ENCODE assay signal across 1 cellular context in the genomic region with DNA sequence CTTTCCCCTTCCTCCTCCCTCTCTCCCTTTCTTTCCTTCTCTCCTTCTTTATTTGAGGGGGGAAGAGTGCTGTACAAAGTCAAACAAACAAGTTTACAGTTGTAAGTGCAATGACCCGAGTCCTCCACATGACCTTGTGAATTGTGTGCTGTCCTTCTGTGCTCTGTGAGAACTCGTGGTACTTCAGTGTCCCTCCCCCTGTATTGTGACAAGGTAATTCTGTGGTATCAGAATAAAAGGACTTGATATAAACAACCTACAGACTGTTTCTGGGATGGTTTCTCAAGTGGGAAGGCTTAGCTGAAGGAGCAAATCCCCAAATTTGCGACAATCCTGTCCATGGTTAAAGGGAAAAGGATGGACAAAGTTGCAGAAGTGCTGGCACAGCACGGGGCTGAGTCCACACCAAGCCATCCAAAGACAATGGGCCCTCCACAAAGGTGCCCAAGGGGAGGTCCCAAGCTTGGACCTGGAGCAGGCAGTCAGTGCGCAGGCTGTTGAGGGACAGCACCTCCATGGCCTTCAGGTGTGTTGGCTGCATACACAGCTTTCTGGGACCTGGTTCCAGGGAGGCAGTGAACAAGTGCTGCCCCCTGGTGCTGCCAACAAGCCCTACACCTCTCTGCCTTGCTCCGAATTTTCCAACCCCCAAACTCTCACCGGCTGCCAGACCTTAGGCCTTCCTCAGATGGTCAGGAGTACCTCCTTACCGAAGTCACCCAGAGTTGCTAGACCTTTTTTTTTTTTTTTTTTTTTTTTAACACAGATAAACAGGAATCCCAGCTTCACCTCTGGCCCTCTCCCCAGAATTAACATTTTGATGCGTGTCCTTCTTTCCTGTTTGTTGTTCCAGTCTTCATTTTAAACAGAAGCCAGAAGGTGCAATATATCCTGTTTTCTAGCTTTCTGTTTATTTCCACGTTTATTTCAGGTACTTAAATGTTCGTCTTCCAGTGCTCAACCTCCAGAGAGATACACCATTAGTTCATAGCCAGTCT.
TF ChIP-seq lines count a peak whose summit lies in the region.

No MANE protein-coding gene starts in this region.

TF ChIP-seq in HepG2, 621 proteins besides CTCF, POLR2A, EP300 and RAD21 (continued from another document and continues in another):
- TF ChIP-seq ZNF503 (CRISPR knock-in tag; IDR thresholded peaks at IDR 0.05) (no peak), HNF4G (IDR thresholded peaks at IDR 0.05; ENCODE audit: borderline replicate concordance, low read depth, low read length) (no peak), HNF4G (CRISPR knock-in tag; IDR thresholded peaks at IDR 0.05; ENCODE audit: borderline replicate concordance, low read depth) (no peak), NCOA2 (CRISPR knock-in tag; IDR thresholded peaks at IDR 0.05) (peak; percentile 77), ZKSCAN8 (CRISPR knock-in tag; IDR thresholded peaks at IDR 0.05; ENCODE audit: borderline replicate concordance) (no peak), ZNF281 (CRISPR knock-in tag; IDR thresholded peaks at IDR 0.05; ENCODE audit: borderline replicate concordance) (peak; percentile 51; the same call in 1 of the 2 replicates), ZNF296 (CRISPR knock-in tag; conservative IDR thresholded peaks at IDR 0.05) (no peak), GABPB1 (CRISPR knock-in tag; IDR thresholded peaks at IDR 0.05) (no peak; the same call in 1 of the 2 replicates), ZNF7 (CRISPR knock-in tag; IDR thresholded peaks at IDR 0.05) (no peak), MTF1 (CRISPR knock-in tag; IDR thresholded peaks at IDR 0.05) (no peak), BRCA1 (CRISPR knock-in tag; IDR thresholded peaks at IDR 0.05) (peak; percentile 62; the same call in 1 of the 2 replicates), ZNF784 (CRISPR knock-in tag; IDR thresholded peaks at IDR 0.05; ENCODE audit: borderline replicate concordance) (no peak), CHD2 (IDR thresholded peaks at IDR 0.05; ENCODE audit: low read depth, low read length) (no peak), ZNF773 (CRISPR knock-in tag; IDR thresholded peaks at IDR 0.05; ENCODE audit: borderline replicate concordance) (no peak), SSRP1 (CRISPR knock-in tag; IDR thresholded peaks at IDR 0.05) (no peak), RNF2 (conservative IDR thresholded peaks at IDR 0.05; ENCODE audit: low read depth) (no peak), AGO2 (optimal IDR thresholded peaks at IDR 0.05; ENCODE audit: low read depth, low read length) (peak; percentile 47)
- TF ChIP-seq, protein P1, sequence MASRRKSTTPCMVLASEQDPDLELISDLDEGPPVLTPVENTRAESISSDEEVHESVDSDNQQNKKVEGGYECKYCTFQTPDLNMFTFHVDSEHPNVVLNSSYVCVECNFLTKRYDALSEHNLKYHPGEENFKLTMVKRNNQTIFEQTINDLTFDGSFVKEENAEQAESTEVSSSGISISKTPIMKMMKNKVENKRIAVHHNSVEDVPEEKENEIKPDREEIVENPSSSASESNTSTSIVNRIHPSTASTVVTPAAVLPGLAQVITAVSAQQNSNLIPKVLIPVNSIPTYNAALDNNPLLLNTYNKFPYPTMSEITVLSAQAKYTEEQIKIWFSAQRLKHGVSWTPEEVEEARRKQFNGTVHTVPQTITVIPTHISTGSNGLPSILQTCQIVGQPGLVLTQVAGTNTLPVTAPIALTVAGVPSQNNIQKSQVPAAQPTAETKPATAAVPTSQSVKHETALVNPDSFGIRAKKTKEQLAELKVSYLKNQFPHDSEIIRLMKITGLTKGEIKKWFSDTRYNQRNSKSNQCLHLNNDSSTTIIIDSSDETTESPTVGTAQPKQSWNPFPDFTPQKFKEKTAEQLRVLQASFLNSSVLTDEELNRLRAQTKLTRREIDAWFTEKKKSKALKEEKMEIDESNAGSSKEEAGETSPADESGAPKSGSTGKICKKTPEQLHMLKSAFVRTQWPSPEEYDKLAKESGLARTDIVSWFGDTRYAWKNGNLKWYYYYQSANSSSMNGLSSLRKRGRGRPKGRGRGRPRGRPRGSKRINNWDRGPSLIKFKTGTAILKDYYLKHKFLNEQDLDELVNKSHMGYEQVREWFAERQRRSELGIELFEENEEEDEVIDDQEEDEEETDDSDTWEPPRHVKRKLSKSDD (CRISPR knock-in tag; IDR thresholded peaks at IDR 0.05; ENCODE audit: low read depth) = no peak
- TF ChIP-seq, protein P2, sequence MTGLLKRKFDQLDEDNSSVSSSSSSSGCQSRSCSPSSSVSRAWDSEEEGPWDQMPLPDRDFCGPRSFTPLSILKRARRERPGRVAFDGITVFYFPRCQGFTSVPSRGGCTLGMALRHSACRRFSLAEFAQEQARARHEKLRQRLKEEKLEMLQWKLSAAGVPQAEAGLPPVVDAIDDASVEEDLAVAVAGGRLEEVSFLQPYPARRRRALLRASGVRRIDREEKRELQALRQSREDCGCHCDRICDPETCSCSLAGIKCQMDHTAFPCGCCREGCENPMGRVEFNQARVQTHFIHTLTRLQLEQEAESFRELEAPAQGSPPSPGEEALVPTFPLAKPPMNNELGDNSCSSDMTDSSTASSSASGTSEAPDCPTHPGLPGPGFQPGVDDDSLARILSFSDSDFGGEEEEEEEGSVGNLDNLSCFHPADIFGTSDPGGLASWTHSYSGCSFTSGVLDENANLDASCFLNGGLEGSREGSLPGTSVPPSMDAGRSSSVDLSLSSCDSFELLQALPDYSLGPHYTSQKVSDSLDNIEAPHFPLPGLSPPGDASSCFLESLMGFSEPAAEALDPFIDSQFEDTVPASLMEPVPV (CRISPR knock-in tag; IDR thresholded peaks at IDR 0.05) = no peak
- TF ChIP-seq, protein P3, sequence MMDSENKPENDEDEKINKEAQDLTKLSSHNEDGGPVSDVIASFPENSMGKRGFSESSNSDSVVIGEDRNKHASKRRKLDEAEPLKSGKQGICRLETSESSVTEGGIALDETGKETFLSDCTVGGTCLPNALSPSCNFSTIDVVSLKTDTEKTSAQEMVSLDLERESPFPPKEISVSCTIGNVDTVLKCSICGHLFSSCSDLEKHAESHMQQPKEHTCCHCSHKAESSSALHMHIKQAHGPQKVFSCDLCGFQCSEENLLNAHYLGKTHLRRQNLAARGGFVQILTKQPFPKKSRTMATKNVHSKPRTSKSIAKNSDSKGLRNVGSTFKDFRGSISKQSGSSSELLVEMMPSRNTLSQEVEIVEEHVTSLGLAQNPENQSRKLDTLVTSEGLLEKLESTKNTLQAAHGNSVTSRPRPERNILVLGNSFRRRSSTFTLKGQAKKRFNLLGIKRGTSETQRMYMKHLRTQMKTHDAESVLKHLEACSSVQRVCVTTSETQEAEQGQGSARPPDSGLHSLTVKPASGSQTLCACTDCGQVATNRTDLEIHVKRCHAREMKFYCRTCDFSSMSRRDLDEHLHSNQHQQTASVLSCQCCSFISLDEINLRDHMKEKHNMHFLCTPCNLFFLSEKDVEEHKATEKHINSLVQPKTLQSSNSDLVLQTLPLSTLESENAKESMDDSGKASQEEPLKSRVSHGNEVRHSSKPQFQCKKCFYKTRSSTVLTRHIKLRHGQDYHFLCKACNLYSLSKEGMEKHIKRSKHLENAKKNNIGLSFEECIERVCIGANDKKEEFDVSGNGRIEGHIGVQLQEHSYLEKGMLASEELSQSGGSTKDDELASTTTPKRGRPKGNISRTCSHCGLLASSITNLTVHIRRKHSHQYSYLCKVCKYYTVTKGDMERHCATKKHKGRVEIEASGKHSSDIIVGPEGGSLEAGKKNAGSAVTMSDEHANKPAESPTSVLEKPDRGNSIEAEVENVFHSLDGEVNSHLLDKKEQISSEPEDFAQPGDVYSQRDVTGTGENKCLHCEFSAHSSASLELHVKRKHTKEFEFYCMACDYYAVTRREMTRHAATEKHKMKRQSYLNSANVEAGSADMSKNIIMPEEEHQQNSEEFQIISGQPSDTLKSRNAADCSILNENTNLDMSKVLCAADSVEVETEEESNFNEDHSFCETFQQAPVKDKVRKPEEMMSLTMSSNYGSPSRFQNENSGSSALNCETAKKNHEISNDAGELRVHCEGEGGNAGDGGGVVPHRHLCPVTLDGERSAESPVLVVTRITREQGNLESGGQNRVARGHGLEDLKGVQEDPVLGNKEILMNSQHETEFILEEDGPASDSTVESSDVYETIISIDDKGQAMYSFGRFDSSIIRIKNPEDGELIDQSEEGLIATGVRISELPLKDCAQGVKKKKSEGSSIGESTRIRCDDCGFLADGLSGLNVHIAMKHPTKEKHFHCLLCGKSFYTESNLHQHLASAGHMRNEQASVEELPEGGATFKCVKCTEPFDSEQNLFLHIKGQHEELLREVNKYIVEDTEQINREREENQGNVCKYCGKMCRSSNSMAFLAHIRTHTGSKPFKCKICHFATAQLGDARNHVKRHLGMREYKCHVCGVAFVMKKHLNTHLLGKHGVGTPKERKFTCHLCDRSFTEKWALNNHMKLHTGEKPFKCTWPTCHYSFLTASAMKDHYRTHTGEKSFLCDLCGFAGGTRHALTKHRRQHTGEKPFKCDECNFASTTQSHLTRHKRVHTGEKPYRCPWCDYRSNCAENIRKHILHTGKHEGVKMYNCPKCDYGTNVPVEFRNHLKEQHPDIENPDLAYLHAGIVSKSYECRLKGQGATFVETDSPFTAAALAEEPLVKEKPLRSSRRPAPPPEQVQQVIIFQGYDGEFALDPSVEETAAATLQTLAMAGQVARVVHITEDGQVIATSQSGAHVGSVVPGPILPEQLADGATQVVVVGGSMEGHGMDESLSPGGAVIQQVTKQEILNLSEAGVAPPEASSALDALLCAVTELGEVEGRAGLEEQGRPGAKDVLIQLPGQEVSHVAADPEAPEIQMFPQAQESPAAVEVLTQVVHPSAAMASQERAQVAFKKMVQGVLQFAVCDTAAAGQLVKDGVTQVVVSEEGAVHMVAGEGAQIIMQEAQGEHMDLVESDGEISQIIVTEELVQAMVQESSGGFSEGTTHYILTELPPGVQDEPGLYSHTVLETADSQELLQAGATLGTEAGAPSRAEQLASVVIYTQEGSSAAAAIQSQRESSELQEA (CRISPR knock-in tag; IDR thresholded peaks at IDR 0.05; ENCODE audit: not compliant biosample characterization) = no peak
- TF ChIP-seq, protein P4, sequence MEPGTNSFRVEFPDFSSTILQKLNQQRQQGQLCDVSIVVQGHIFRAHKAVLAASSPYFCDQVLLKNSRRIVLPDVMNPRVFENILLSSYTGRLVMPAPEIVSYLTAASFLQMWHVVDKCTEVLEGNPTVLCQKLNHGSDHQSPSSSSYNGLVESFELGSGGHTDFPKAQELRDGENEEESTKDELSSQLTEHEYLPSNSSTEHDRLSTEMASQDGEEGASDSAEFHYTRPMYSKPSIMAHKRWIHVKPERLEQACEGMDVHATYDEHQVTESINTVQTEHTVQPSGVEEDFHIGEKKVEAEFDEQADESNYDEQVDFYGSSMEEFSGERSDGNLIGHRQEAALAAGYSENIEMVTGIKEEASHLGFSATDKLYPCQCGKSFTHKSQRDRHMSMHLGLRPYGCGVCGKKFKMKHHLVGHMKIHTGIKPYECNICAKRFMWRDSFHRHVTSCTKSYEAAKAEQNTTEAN (CRISPR knock-in tag; conservative IDR thresholded peaks at IDR 0.05) = 0 out of 2 replicates have a peak, but pooled peaks have one; percentile 30
- TF ChIP-seq, protein P5, sequence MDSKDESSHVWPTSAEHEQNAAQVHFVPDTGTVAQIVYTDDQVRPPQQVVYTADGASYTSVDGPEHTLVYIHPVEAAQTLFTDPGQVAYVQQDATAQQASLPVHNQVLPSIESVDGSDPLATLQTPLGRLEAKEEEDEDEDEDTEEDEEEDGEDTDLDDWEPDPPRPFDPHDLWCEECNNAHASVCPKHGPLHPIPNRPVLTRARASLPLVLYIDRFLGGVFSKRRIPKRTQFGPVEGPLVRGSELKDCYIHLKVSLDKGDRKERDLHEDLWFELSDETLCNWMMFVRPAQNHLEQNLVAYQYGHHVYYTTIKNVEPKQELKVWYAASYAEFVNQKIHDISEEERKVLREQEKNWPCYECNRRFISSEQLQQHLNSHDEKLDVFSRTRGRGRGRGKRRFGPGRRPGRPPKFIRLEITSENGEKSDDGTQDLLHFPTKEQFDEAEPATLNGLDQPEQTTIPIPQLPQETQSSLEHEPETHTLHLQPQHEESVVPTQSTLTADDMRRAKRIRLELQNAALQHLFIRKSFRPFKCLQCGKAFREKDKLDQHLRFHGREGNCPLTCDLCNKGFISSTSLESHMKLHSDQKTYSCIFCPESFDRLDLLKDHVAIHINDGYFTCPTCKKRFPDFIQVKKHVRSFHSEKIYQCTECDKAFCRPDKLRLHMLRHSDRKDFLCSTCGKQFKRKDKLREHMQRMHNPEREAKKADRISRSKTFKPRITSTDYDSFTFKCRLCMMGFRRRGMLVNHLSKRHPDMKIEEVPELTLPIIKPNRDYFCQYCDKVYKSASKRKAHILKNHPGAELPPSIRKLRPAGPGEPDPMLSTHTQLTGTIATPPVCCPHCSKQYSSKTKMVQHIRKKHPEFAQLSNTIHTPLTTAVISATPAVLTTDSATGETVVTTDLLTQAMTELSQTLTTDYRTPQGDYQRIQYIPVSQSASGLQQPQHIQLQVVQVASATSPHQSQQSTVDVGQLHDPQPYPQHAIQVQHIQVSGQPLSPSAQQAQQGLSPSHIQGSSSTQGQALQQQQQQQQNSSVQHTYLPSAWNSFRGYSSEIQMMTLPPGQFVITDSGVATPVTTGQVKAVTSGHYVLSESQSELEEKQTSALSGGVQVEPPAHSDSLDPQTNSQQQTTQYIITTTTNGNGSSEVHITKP (CRISPR knock-in tag; IDR thresholded peaks at IDR 0.05; ENCODE audit: low read depth) = no peak
